Comparison of ENCODE assay signal across 1 cellular context in genomic region chr6:99568103-99568933, GRCh38.
TF ChIP-seq lines count a peak whose summit lies in the region.

Gene CCNC (minus strand): TSS chr6:99568660. CDS start chr6:99568527, 133 bp downstream.

TF ChIP-seq in H1, 55 proteins besides CTCF, POLR2A, EP300 and RAD21 (continued from another document):
- TF ChIP-seq SRF (IDR thresholded peaks at IDR 0.05; ENCODE audit: low read depth, low read length) (0 out of 2 replicates have a peak, but pooled peaks have one; percentile 14), E2F6 (IDR thresholded peaks at IDR 0.05) (peak; percentile 55; the same call in 1 of the 2 replicates), RBBP5 (IDR thresholded peaks at IDR 0.05; ENCODE audit: borderline replicate concordance, low read depth, low read length) (peak; percentile 96; the same call in 1 of the 2 replicates), SP1 (IDR thresholded peaks at IDR 0.05; ENCODE audit: low read depth, low read length) (peak; percentile 77), KDM4A (IDR thresholded peaks at IDR 0.05; ENCODE audit: low read depth, low read length, severe bottlenecking) (peak; percentile 98), GTF2F1 (IDR thresholded peaks at IDR 0.05; ENCODE audit: borderline replicate concordance, low read depth, low read length) (peak; percentile 82; the same call in 1 of the 2 replicates), PHF8 (conservative IDR thresholded peaks at IDR 0.05; ENCODE audit: low read depth, low read length) (peak; percentile 98), SUZ12 (IDR thresholded peaks at IDR 0.05; ENCODE audit: low read length) (no peak), TAF7 (optimal IDR thresholded peaks at IDR 0.05; ENCODE audit: borderline replicate concordance, low read depth, low read length) (peak; percentile 98), EZH2 (IDR thresholded peaks at IDR 0.05; ENCODE audit: low read depth, low read length, severe bottlenecking) (no peak), JUN (IDR thresholded peaks at IDR 0.05; ENCODE audit: low read depth, low read length) (no peak), CHD1 (IDR thresholded peaks at IDR 0.05; ENCODE audit: low read depth, low read length) (peak; percentile 21; the same call in 1 of the 2 replicates), CREB1 (IDR thresholded peaks at IDR 0.05) (peak; percentile 65; the same call in 1 of the 2 replicates), CTBP2 (IDR thresholded peaks at IDR 0.05; ENCODE audit: borderline replicate concordance, insufficient read depth, insufficient read length, low read length) (no peak), BACH1 (IDR thresholded peaks at IDR 0.05; ENCODE audit: low read length) (peak; percentile 63), SIN3A (conservative IDR thresholded peaks at IDR 0.05 in 1 of 2, IDR thresholded peaks at IDR 0.05 in 1 of 2; ENCODE audit: low read depth in 1 of 2, low read length in 2 of 2) (peak in 1 of 2 experiments; percentile 76; a peak in 2 of 4 replicates), CBX8 (IDR thresholded peaks at IDR 0.05; ENCODE audit: borderline replicate concordance, low read depth, low read length) (no peak), HDAC2 (IDR thresholded peaks at IDR 0.05; ENCODE audit: borderline replicate concordance in 1 of 2, low read depth in 2 of 2, low read length in 2 of 2) (no peak), TEAD4 (IDR thresholded peaks at IDR 0.05; ENCODE audit: low read depth, low read length) (peak; percentile 20; the same call in 1 of the 2 replicates), JUND (IDR thresholded peaks at IDR 0.05; ENCODE audit: low read length) (peak; percentile 74; the same call in 1 of the 2 replicates), MAFK (IDR thresholded peaks at IDR 0.05; ENCODE audit: low read depth, low read length) (peak; percentile 33; the same call in 1 of the 2 replicates), GABPA (IDR thresholded peaks at IDR 0.05; ENCODE audit: borderline replicate concordance, insufficient read depth, low read length) (peak; percentile 90), ATF2 (IDR thresholded peaks at IDR 0.05; ENCODE audit: low read length) (peak; percentile 53; the same call in 1 of the 2 replicates), MAX (IDR thresholded peaks at IDR 0.05) (peak; percentile 76), POLR2AphosphoS5 (IDR thresholded peaks at IDR 0.05; ENCODE audit: low read depth, low read length) (peak; percentile 96), YY1 (IDR thresholded peaks at IDR 0.05; ENCODE audit: low read depth, low read length) (peak; percentile 52; the same call in 1 of the 2 replicates), NANOG (IDR thresholded peaks at IDR 0.05; ENCODE audit: insufficient read depth, low read depth, low read length, poor library complexity, severe bottlenecking) (no peak), POU5F1 (IDR thresholded peaks at IDR 0.05; ENCODE audit: low read depth, low read length) (no peak)
TF ChIP-seq in H1: peak in this region for 27.
